In the genomic region with DNA sequence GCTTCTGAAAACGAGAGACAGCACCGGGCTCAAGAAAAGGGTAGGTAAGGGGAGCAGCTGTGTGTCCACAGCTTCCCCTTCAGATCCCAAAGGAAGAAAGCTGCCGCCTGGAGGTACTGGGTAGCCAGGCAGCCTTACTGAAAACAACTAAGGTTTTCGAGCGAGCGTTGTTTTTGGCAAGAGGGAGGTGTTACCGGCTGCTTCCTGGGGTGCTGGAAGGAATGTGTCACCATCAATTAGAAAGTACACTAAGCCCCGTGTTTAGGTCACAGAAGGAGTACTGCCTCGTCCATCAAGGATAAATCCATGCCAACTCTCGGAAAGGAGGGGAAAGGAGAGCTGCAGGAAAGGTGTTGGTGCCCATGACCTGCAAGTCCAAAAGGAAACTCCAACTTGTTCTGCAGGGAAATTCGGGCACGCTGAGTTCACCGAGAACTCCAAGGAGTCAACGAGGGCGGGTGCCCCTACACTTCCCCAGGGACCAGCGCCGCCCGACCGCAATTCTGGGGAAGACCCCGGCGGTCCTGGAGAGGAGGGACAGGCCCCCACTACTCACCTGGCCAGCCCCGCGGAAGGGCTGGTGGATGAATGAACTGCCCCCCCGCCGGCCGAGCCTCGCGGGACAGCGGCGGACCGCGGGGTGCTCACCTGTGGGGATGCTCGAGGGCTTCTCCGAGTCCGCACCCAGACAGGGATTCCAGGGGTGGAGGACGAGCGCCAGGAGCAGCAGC, we compare ENCODE assay signal across 9 cellular contexts. TPM values are rescaled to one million over a fixed set of nuclear protein-coding genes. Genes with fewer than 3 reads are reported as not detected.
DNase-seq lines count a peak whose midpoint lies in the region; ATAC-seq and TF ChIP-seq lines count a peak whose summit lies in the region.
"Had no signal": no experiment of that assay in that cellular context is flagged by ENCODE, and none has a peak within 500 bp of the region (broad histone marks: within the 10 kb centered on the region; RNA-seq: fewer than 3 reads in every experiment).

No MANE protein-coding gene starts in this region.

- peaks cover 76% of the 10 kb centered on the region for H3K4me1 Mint-ChIP-seq in osteocyte (ENCODE audit: unreplicated experiment)

- no peaks in the 10 kb centered on the region for H3K36me3 Mint-ChIP-seq in osteocyte (ENCODE audit: unreplicated experiment)

- intact Hi-C loops in left cardiac atrium (cut with DNase I): loop anchor here in 1 of 2 donors (5.0 kb wide), 1 partner anchor 93 kb away; no protein-coding TSS in a partner anchor

- H3K27ac Mint-ChIP-seq in osteocyte (ENCODE audit: unreplicated experiment): peak overlapping the region; percentile 94

- peak overlapping the region; percentile 75 for H3K27ac ChIP-seq in angular gyrus (ENCODE audit: low read depth, low read length)
- H3K27ac ChIP-seq: BLaER1 treated with 17β-estradiol and CSF1 and Interleukin-3, amounts not matched to agents 10 nM and 100 nM had no signal

- DNase-seq in NCI-H1417 (lab: John Stamatoyannopoulos, UW) (peak; percentile 5 to 93 (median 86)), NCI-H1417 treated with DMSO at 0.1 percent for 48 hours (lab: John Stamatoyannopoulos, UW) (no peak), NCI-H526 treated with DMSO at 0.1 percent for 48 hours (lab: John Stamatoyannopoulos, UW) (peak; percentile 90), left cardiac atrium (peak; percentile 76), osteocyte (ENCODE audit: extremely low spot score, unreplicated experiment) (peak; percentile 88)

- ATAC-seq in HG02943 (IDR thresholded peaks at IDR 0.05; ENCODE audit: low read depth, unreplicated experiment) (peak; percentile 14), left cardiac atrium (peak; percentile 53 to 54), GM18861 (IDR thresholded peaks at IDR 0.05; ENCODE audit: unreplicated experiment) (no peak)

- H3K27me3 Mint-ChIP-seq in osteocyte (ENCODE audit: unreplicated experiment): no peaks in the 10 kb centered on the region

- no peaks in the 10 kb centered on the region for H3K9me3 Mint-ChIP-seq in osteocyte (ENCODE audit: unreplicated experiment)

- TF ChIP-seq CTCF in osteocyte (IDR thresholded peaks at IDR 0.05): peak; percentile 69

- H3K4me3 Mint-ChIP-seq in osteocyte (ENCODE audit: unreplicated experiment): peak overlapping the region; percentile 85

RNA-seq across cellular contexts. Expression of gene PLOD2, which starts 0.6 kb away (rescaled TPM):
- total RNA-seq in left cardiac atrium (10 to 100 TPM; 35.7 to 39.0 TPM), osteocyte (96.1 and 97.1 TPM in 2 replicates)
